8 cellular contexts compared by ENCODE assay signal in the genomic region with DNA sequence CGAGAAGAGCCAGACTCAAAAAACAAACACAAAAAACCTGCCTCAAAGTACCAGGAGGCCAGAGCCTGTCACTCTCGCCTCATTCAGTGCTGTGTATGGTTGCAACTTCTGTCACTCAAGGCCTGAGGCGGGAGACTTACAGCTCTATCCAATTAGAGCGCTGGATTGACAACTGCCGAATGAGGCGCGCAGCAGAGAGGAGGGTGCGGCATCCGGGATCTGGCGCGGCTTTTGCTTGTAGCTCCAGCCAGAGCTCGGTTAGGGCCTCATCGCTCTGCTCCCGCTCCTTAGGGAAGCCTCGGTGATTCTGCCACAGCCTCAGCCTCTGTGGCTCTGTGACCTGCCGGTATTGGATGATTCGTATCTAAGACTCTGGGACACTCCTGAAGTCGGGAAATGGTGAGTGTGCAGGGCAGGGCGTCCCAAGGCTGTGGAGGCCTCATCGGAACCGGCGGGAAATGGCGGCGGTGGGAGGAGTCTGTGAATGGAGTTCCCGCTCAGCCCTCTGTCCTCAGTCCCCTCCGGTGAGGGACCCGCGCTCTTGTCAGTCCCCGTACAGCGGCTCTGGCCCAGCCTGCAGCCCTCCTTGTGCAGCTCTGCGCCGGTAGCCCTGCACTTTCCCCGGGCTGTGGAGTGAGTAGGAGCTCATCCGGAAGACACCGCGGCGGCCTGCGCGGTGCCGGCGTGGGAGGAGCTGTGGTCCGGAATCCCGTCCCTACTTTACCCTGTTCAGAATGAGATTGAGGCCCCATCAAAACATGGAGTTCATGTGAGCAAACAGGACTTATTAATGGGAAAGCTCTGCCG. TPM values are rescaled to one million over a fixed set of nuclear protein-coding genes. Genes with fewer than 3 reads are reported as not detected.
DNase-seq lines count a peak whose midpoint lies in the region; ATAC-seq and TF ChIP-seq lines count a peak whose summit lies in the region.

A gene (plus strand): TSS at position 227 of the 807 bp plus-strand sequence. CDS start 170 bp downstream, at position 397.

- peak within 1 kb of the TSS; percentile 97 to 99 (median 98) for H3K4me3 Mint-ChIP-seq in T-cell

- H3K36me3 ChIP-seq in heart right ventricle: peaks cover 0 to 28% (median 4%) of the 10 kb centered on the region in 9 donors
- peaks cover 6% of the 10 kb centered on the region for H3K36me3 ChIP-seq in upper lobe of right lung

- POLR2A ChIA-PET in T-cell (lab: Charles Lee): no interaction called here

- peaks cover 3 to 28% (median 12%) of the 10 kb centered on the region in 3 donors for H3K9me3 Mint-ChIP-seq in T-cell

- DNase-seq in GM04504 (ENCODE audit: low read depth) (peak; percentile 94), HFF-Myc (ENCODE audit: extremely low read depth, low read depth) (peak; percentile 91), NB4 (ENCODE audit: low read depth) (peak; percentile 98), T-cell (peak; percentile 79 to 96 (median 89)), amniotic epithelial cell (ENCODE audit: low read depth) (peak; percentile 97), heart right ventricle (peak; percentile 89 to 96), posterior vena cava (ENCODE audit: low spot score) (peak; percentile 97), upper lobe of right lung (peak; percentile 94)

- ATAC-seq in T-cell (replicated peaks in 1 of 4) (peak; percentile 93 to 97 (median 96)), heart right ventricle (peak; percentile 99 to 100 (median 100)), upper lobe of right lung (peak; percentile 99)

- peaks cover 37 to 41% (median 40%) of the 10 kb centered on the region in 3 donors for H3K4me1 Mint-ChIP-seq in T-cell

- CTCF ChIA-PET in T-cell (lab: Charles Lee): interaction anchor here in 1 of 2 donors (0.8 to 1.4 kb wide), 2 partner anchors 118 to 349 kb away, joined by 3 to 4 read pairs; no protein-coding TSS in a partner anchor

- TF ChIP-seq POLR2A in NB4 (IDR thresholded peaks at IDR 0.05; ENCODE audit: extremely low read depth, insufficient read length): peak; percentile 90

- H3K27ac ChIP-seq in heart right ventricle: peak within 1 kb of the TSS; percentile 78 to 95 (median 88)
- peak within 1 kb of the TSS; percentile 82 for H3K27ac ChIP-seq in upper lobe of right lung

- intact Hi-C loops in heart right ventricle (cut with DNase I) (no loop called here), posterior vena cava (cut with DNase I) (no loop called here), upper lobe of right lung (cut with DNase I) (no loop called here)

- H3K27me3 Mint-ChIP-seq in T-cell: no peaks in the 10 kb centered on the region

- H3K9me3 ChIP-seq in heart right ventricle: peaks cover 0 to 64% (median 0%) of the 10 kb centered on the region in 11 donors
- no peaks in the 10 kb centered on the region for H3K9me3 ChIP-seq in upper lobe of right lung

- 1% methylated on average over 44 of the region's 44 CpGs for WGBS in heart right ventricle, 2 donors

- TF ChIP-seq CTCF in HFF-Myc (IDR thresholded peaks at IDR 0.05; ENCODE audit: low read depth, low read length, missing control alignments): no peak
- TF ChIP-seq CTCF in NB4 (IDR thresholded peaks at IDR 0.05; ENCODE audit: low read depth, low read length): no peak
- no peak for TF ChIP-seq CTCF in heart right ventricle (IDR thresholded peaks at IDR 0.05)
- no peak for TF ChIP-seq CTCF in upper lobe of right lung (IDR thresholded peaks at IDR 0.05)

- H3K27me3 ChIP-seq in heart right ventricle (no peaks in the 10 kb centered on the region), upper lobe of right lung (peaks cover 5% of the 10 kb centered on the region)

- peaks cover 25% of the 10 kb centered on the region for H3K36me3 Mint-ChIP-seq in T-cell

- H3K4me1 ChIP-seq in heart right ventricle (peaks cover 7 to 23% (median 15%) of the 10 kb centered on the region in 9 donors), upper lobe of right lung (peaks cover 16% of the 10 kb centered on the region)

- H3K4me3 ChIP-seq in HFF-Myc (replicated peaks; ENCODE audit: low read depth, low read length): peak within 1 kb of the TSS; percentile 81
- H3K4me3 ChIP-seq in NB4 (ENCODE audit: low read depth, low read length): peak within 1 kb of the TSS; percentile 90
- H3K4me3 ChIP-seq in heart right ventricle: peak within 1 kb of the TSS; percentile 58 to 98 (median 84)
- peak within 1 kb of the TSS; percentile 71 for H3K4me3 ChIP-seq in upper lobe of right lung

- peak within 1 kb of the TSS; percentile 94 to 99 for H3K27ac Mint-ChIP-seq in T-cell

RNA-seq across cellular contexts. Expression of the gene that starts here (rescaled TPM):
- total RNA-seq in T-cell: 10 to 100 TPM in 1 of 5 donors, 1 to 10 TPM in 4; 6.6 to 10.3 (median 8.6) TPM
- total RNA-seq in heart right ventricle: 1 to 10 TPM; 2.2 to 4.7 (median 3.1) TPM
- 1 to 10 TPM; 1.1 to 1.5 TPM for polyA plus RNA-seq in heart right ventricle
- 1 to 10 TPM; 5.9 to 6.3 TPM for total RNA-seq in posterior vena cava
- 9.1 TPM for total RNA-seq in upper lobe of right lung

Comparison
In these comparisons a context has a peak if more than half of its experiments do, and no peak if none do; other contexts are left out.
1. Peak in every context shown above with its lines: DNase-seq, ATAC-seq, H3K4me3 ChIP-seq and H3K27ac ChIP-seq.